In the genomic region with DNA sequence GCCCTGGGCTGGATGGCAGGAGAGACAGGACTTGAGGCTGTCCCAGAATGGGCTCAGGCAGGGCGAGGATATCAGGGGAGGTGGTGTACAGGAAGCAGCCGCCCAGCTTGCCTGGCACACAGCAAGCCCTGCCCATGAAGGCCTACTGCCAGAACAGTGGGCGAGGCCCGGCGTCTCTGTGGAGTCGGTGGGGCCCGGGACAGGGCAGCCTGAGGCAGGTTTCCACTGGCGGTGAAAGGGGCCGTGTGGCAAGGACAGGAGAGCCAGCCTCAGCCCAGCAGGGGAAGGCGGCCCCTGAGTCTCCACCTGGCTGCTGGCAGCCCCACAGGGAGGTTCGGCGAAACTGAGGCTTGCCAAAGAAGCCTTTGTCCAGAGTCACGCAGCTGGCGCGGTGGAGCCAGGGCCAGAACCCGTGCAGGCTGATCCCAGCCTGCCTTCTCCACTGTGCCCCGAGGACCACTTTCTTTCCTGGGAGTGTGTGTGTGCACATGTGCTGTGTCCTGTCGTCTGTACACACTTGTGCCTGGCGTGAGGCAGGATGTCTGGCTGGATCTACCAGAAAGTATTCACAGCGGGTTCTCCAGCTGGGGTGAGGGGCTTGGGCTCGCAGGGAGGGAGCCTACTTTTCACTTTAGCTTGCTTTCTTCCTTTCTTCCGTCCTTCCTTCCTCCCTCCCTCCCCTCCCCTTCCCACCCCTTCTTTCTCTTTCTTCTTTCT, we compare ENCODE assay signal across 8 cellular contexts. TPM values are rescaled to one million over a fixed set of nuclear protein-coding genes. Genes with fewer than 3 reads are reported as not detected.
DNase-seq lines count a peak whose midpoint lies in the region; ATAC-seq and TF ChIP-seq lines count a peak whose summit lies in the region.

No MANE protein-coding gene starts in this region.

- H3K56ac ChIP-seq in IMR-90 (ENCODE audit: extremely low read depth, insufficient read depth, low read length): peak overlapping the region; percentile 35; the same call in 1 of the 2 replicates

- H4K91ac ChIP-seq in IMR-90 (ENCODE audit: insufficient read depth, low read depth, low read length): peak overlapping the region; percentile 76

- H2AFZ ChIP-seq in IMR-90 (replicated peaks; ENCODE audit: low read length, poor library complexity): peak overlapping the region; percentile 96

- peaks cover 7 to 59% of the 10 kb centered on the region in 2 experiments for H3K79me1 ChIP-seq in IMR-90 (ENCODE audit: low read depth in 1 of 2, low read length in 2 of 2)

- peaks cover 4% of the 10 kb centered on the region for H3K36me3 Mint-ChIP-seq in CD4-positive, alpha-beta T cell (ENCODE audit: low read depth)
- H3K36me3 Mint-ChIP-seq in activated B cell treated with CpG ODN at 0.5 μM for 24 hours (ENCODE audit: low read depth): peaks cover 3% of the 10 kb centered on the region

- peak overlapping the region; percentile 91 for H2AK9ac ChIP-seq in IMR-90 (replicated peaks; ENCODE audit: low read depth, low read length, poor library complexity)

- H4K20me1 ChIP-seq in IMR-90 (ENCODE audit: insufficient read depth, low read length): peaks cover 31% of the 10 kb centered on the region

- H3K9me1 ChIP-seq in IMR-90 (ENCODE audit: insufficient read depth, low read length): peaks cover 13% of the 10 kb centered on the region; the same call in 1 of the 2 replicates

- peak overlapping the region; percentile 44 for H2BK120ac ChIP-seq in IMR-90 (ENCODE audit: low read depth, low read length)

- peaks cover 11% of the 10 kb centered on the region for H3K4me1 ChIP-seq in IMR-90 (ENCODE audit: control insufficient read depth, insufficient read depth, low read length)
- peaks cover 0 to 85% of the 10 kb centered on the region in 2 donors for H3K4me1 ChIP-seq in left lung

- H3K9ac ChIP-seq in IMR-90 (ENCODE audit: low read depth, low read length): peak overlapping the region; percentile 71

- intact Hi-C loops in CD4-positive, alpha-beta T cell (cut with DNase I, micrococcal nuclease): loop anchor here (1.0 to 5.0 kb wide), 3 partner anchors 34 to 1345 kb away; partner anchors contain the start of genes RTL6 (in 1 of the 2) and TTLL12 (in 1 of the 2)
- intact Hi-C loops in IMR-90 (cut with micrococcal nuclease): no loop called here
- intact Hi-C loops in activated B cell treated with CpG ODN at 0.5 μM for 24 hours (cut with micrococcal nuclease): loop anchor here (1.0 to 5.0 kb wide), 2 partner anchors 35 to 40 kb away; partner anchors contain the start of genes BIK and TTLL12
- intact Hi-C loops in left lung (cut with DNase I): no loop called here

- peak overlapping the region; percentile 83 for H3K27ac Mint-ChIP-seq in CD4-positive, alpha-beta T cell
- H3K27ac Mint-ChIP-seq in activated B cell treated with CpG ODN at 0.5 μM for 24 hours: peak overlapping the region; percentile 30

- TF ChIP-seq POLR2A in IMR-90 (IDR thresholded peaks at IDR 0.05; ENCODE audit: low read depth, low read length): no peak

- peak overlapping the region; percentile 78 for H4K5ac ChIP-seq in IMR-90 (ENCODE audit: low read depth, low read length)

- H3K18ac ChIP-seq in IMR-90 (ENCODE audit: low read depth, low read length): peak overlapping the region; percentile 62

- H2AK5ac ChIP-seq in IMR-90 (ENCODE audit: low read depth, low read length): peak overlapping the region; percentile 71

- H2BK20ac ChIP-seq in IMR-90 (ENCODE audit: low read depth, low read length): no peak overlapping the region; the same call in 1 of the 2 replicates

- peaks cover 2% of the 10 kb centered on the region; the same call in 1 of the 2 replicates for H3K36me3 ChIP-seq in IMR-90 (ENCODE audit: control insufficient read depth, insufficient read depth, low read length)
- peaks cover 0 to 18% of the 10 kb centered on the region in 2 donors for H3K36me3 ChIP-seq in left lung

- TF ChIP-seq RAD21 in IMR-90 (IDR thresholded peaks at IDR 0.05; ENCODE audit: low read length): no peak

- dilution Hi-C loops in IMR-90 (cut with HindIII; ENCODE audit: low sequenced_read_pairs, unreplicated experiment): no loop called here

- H3K4me3 ChIP-seq in IMR-90 (ENCODE audit: insufficient read depth, low read depth, low read length): peak overlapping the region; percentile 76
- peak overlapping the region; percentile 70 to 90 for H3K4me3 ChIP-seq in cardiac fibroblast (replicated peaks in 1 of 2; ENCODE audit: low read depth in 2 of 2, low read length in 2 of 2)
- peak overlapping the region; percentile 64 to 97 for H3K4me3 ChIP-seq in left lung

- CTCF ChIA-PET in CD4-positive, alpha-beta T cell (lab: Charles Lee): interaction anchor here (0.8 to 1.5 kb wide), 2 partner anchors 10 to 35 kb away, joined by 4 to 7 read pairs; partner anchors contain the start of gene TTLL12
- CTCF ChIA-PET in IMR-90 (lab: Yijun Ruan, JAX) (interaction anchor here (0.7 kb wide), 1 partner anchor 35 kb away, joined by 3 read pairs; no protein-coding TSS in a partner anchor), activated B cell treated with CpG ODN at 0.5 μM for 24 hours (lab: Charles Lee) (interaction anchor here (0.7 kb wide), 1 partner anchor 35 kb away, joined by 3 read pairs; no protein-coding TSS in a partner anchor)

- peak overlapping the region; percentile 61 for H2BK5ac ChIP-seq in IMR-90 (ENCODE audit: low read depth, low read length, poor library complexity, severe bottlenecking)

- no peaks in the 10 kb centered on the region for H3K27me3 Mint-ChIP-seq in CD4-positive, alpha-beta T cell
- H3K27me3 Mint-ChIP-seq in activated B cell treated with CpG ODN at 0.5 μM for 24 hours: no peaks in the 10 kb centered on the region

- ATAC-seq in CD4-positive, alpha-beta T cell (ENCODE audit: poor library complexity): peak; percentile 92
- peak; percentile 58 for ATAC-seq in IMR-90 (ENCODE audit: low read depth)
- peak; percentile 73 for ATAC-seq in activated B cell treated with CpG ODN at 0.5 μM for 24 hours (ENCODE audit: low read depth)
- ATAC-seq in left lung: peak; percentile 84
- ATAC-seq in HG03457 (IDR thresholded peaks at IDR 0.05; ENCODE audit: unreplicated experiment): no peak

- peak overlapping the region; percentile 56 for H3K27ac ChIP-seq in CD4-positive, alpha-beta T cell (ENCODE audit: low read depth, low read length)
- H3K27ac ChIP-seq in IMR-90 (ENCODE audit: insufficient read depth, low read length): peak overlapping the region; percentile 82
- peak overlapping the region; percentile 77 to 95 for H3K27ac ChIP-seq in left lung

- no peak overlapping the region for H2BK15ac ChIP-seq in IMR-90 (ENCODE audit: low read depth, low read length)

- peak overlapping the region; percentile 88 for H3K4me3 Mint-ChIP-seq in CD4-positive, alpha-beta T cell
- peak overlapping the region; percentile 89 for H3K4me3 Mint-ChIP-seq in activated B cell treated with CpG ODN at 0.5 μM for 24 hours

- peaks cover 28% of the 10 kb centered on the region for H3K4me1 Mint-ChIP-seq in CD4-positive, alpha-beta T cell (ENCODE audit: low read depth)
- H3K4me1 Mint-ChIP-seq in activated B cell treated with CpG ODN at 0.5 μM for 24 hours: peaks cover 42% of the 10 kb centered on the region

- TF ChIP-seq CTCF in CD4-positive, alpha-beta T cell (IDR thresholded peaks at IDR 0.05): no peak
- TF ChIP-seq CTCF in IMR-90 (conservative IDR thresholded peaks at IDR 0.05; ENCODE audit: low read depth, low read length) (no peak), activated B cell treated with CpG ODN at 0.5 μM for 24 hours (IDR thresholded peaks at IDR 0.05) (no peak), cardiac fibroblast (IDR thresholded peaks at IDR 0.05; ENCODE audit: low read depth, low read length) (no peak), left lung (IDR thresholded peaks at IDR 0.05) (no peak)

- no TSS peak for BruUV-seq in IMR-90 (replicated peaks; lab: Mats Ljungman, UMichigan)

- in situ Hi-C loops in IMR-90 (cut with MboI; ENCODE audit: low sequenced_read_pairs): no loop called here

- POLR2A ChIA-PET in CD4-positive, alpha-beta T cell (lab: Charles Lee): interaction anchor here (0.8 to 1.6 kb wide), 3 partner anchors 9 to 34 kb away, joined by 3 to 20 read pairs (median 9); partner anchors contain the start of genes MCAT and TTLL12
- POLR2A ChIA-PET in IMR-90 (lab: Charles Lee; ENCODE audit: unreplicated experiment): no interaction called here
- POLR2A ChIA-PET in activated B cell treated with CpG ODN at 0.5 μM for 24 hours (lab: Charles Lee): interaction anchor here (1.2 kb wide), 1 partner anchor 136 kb away, joined by 4 read pairs; no protein-coding TSS in a partner anchor

- no peaks in the 10 kb centered on the region for H3K9me3 Mint-ChIP-seq in CD4-positive, alpha-beta T cell
- H3K9me3 Mint-ChIP-seq in activated B cell treated with CpG ODN at 0.5 μM for 24 hours: no peaks in the 10 kb centered on the region

- peak overlapping the region; percentile 58 for H3K23ac ChIP-seq in IMR-90 (ENCODE audit: low read depth, low read length)

- no peaks in the 10 kb centered on the region for H3K27me3 ChIP-seq in CD4-positive, alpha-beta T cell (ENCODE audit: control insufficient read depth, insufficient read depth, low read length)
- H3K27me3 ChIP-seq in IMR-90 (ENCODE audit: control insufficient read depth, insufficient read depth, low read length) (no peaks in the 10 kb centered on the region), left lung (no peaks in the 10 kb centered on the region)

- peak overlapping the region; percentile 32 to 72 for H4K8ac ChIP-seq in IMR-90 (ENCODE audit: low read depth in 2 of 2, low read length in 2 of 2)

- peak; percentile 33 to 69 (median 57) for DNase-seq in CD4-positive, alpha-beta T cell
- DNase-seq in IMR-90: peak; percentile 22
- DNase-seq in activated B cell treated with CpG ODN at 0.5 μM for 24 hours: peak; percentile 51
- peak; percentile 38 to 69 for DNase-seq in cardiac fibroblast (ENCODE audit: low read depth in 2 of 2)
- DNase-seq in left lung: peak; percentile 80 to 94
- peak; percentile 66 for DNase-seq in stimulated activated CD4-positive, alpha-beta T cell treated with anti-CD3 and anti-CD28 coated beads, Interleukin-4, amount 100 ng/mL, for 24 hours
- no peak for DNase-seq in GM19238 (ENCODE audit: insufficient read length, low spot score)

- WGBS in IMR-90 (ENCODE audit: extremely low coverage in 2 of 2, insufficient read length in 1 of 2), 2 experiments: 40% methylated on average over 9 of the region's 22 CpGs; no CpG with 5 or more reads in 1 of the 2 experiments

- H3K4me2 ChIP-seq in IMR-90 (ENCODE audit: low read depth, low read length): peak overlapping the region; percentile 98

- peak overlapping the region; percentile 89 for H3K14ac ChIP-seq in IMR-90 (replicated peaks; ENCODE audit: low read depth, low read length)

- H3K4ac ChIP-seq in IMR-90 (ENCODE audit: low read depth, low read length): peak overlapping the region; percentile 84

- no peaks in the 10 kb centered on the region for H3K9me3 ChIP-seq in CD4-positive, alpha-beta T cell (ENCODE audit: control insufficient read depth, low read length)
- H3K9me3 ChIP-seq in IMR-90 (ENCODE audit: control insufficient read depth, insufficient read depth, low read length) (no peaks in the 10 kb centered on the region), left lung (no peaks in the 10 kb centered on the region)

RNA-seq across cellular contexts. Expression of gene TSPO, which starts 1.2 kb away (rescaled TPM):
- total RNA-seq in CD4-positive, alpha-beta T cell: 10 to 100 TPM; 43.8 to 45.6 TPM
- total RNA-seq in IMR-90 (2012; rRNA removed): 94.7 and 115 TPM in 2 replicates
- 297 and 401 TPM in 2 replicates for polyA plus RNA-seq in IMR-90 (2012; rRNA removed)
- polyA plus RNA-seq in IMR-90 (2012; cell fraction: cytosol; rRNA removed): 415 and 627 TPM in 2 replicates
- 93.4 and 268 TPM in 2 replicates for polyA plus RNA-seq in IMR-90 (2012; cell fraction: nucleus; rRNA removed; ENCODE audit: low replicate concordance)
- total RNA-seq in activated B cell treated with CpG ODN at 0.5 μM for 24 hours: 40.9 and 48.2 TPM in 2 replicates
- total RNA-seq in left lung: 100 to 1,000 TPM; 195 to 276 TPM

RNA-seq across cellular contexts. Expression of gene MCAT, which starts 9.3 kb away (rescaled TPM):
- 10 to 100 TPM; 16.1 to 18.0 TPM for total RNA-seq in CD4-positive, alpha-beta T cell
- 7.3 and 8.3 TPM in 2 replicates for total RNA-seq in IMR-90 (2012; rRNA removed)
- 19.7 and 21.2 TPM in 2 replicates for polyA plus RNA-seq in IMR-90 (2012; rRNA removed)
- 25.4 and 27.1 TPM in 2 replicates for polyA plus RNA-seq in IMR-90 (2012; cell fraction: cytosol; rRNA removed)
- polyA plus RNA-seq in IMR-90 (2012; cell fraction: nucleus; rRNA removed; ENCODE audit: low replicate concordance): 11.1 and 16.6 TPM in 2 replicates
- total RNA-seq in activated B cell treated with CpG ODN at 0.5 μM for 24 hours: 12.7 and 13.2 TPM in 2 replicates
- 10 to 100 TPM; 15.0 to 16.6 TPM for total RNA-seq in left lung

RNA-seq across cellular contexts. Expression of gene TTLL12, which starts 34.4 kb away (rescaled TPM):
- total RNA-seq in CD4-positive, alpha-beta T cell: 1 to 10 TPM; 5.0 to 6.6 TPM
- total RNA-seq in IMR-90 (2012; rRNA removed) (26.7 and 30.1 TPM in 2 replicates), activated B cell treated with CpG ODN at 0.5 μM for 24 hours (30.0 and 31.5 TPM in 2 replicates), left lung (10 to 100 TPM; 26.4 to 42.1 TPM)
- 20.9 and 21.8 TPM in 2 replicates for polyA plus RNA-seq in IMR-90 (2012; rRNA removed)
- 13.3 and 15.5 TPM in 2 replicates for polyA plus RNA-seq in IMR-90 (2012; cell fraction: cytosol; rRNA removed)
- 7.9 and 17.5 TPM in 2 replicates for polyA plus RNA-seq in IMR-90 (2012; cell fraction: nucleus; rRNA removed; ENCODE audit: low replicate concordance)

RNA-seq across cellular contexts. Expression of gene BIK, which starts 42.0 kb away (rescaled TPM):
- total RNA-seq in CD4-positive, alpha-beta T cell: 1 to 10 TPM; 1.6 to 2.1 TPM
- total RNA-seq in IMR-90 (2012; rRNA removed) (0.18 and 0.28 TPM in 2 replicates), activated B cell treated with CpG ODN at 0.5 μM for 24 hours (2.6 TPM in 2 replicates), left lung (1 to 10 TPM; 2.0 to 3.1 TPM)
- polyA plus RNA-seq in IMR-90 (2012; rRNA removed): 0.19 TPM in 1 of 2 replicates, not detected in the other
- polyA plus RNA-seq in IMR-90 (2012; cell fraction: cytosol; rRNA removed): 0.21 and 0.22 TPM in 2 replicates
- 0.14 TPM in 1 of 2 replicates, not detected in the other for polyA plus RNA-seq in IMR-90 (2012; cell fraction: nucleus; rRNA removed; ENCODE audit: low replicate concordance)

Comparison
In these comparisons a context has a peak if more than half of its experiments do, and no peak if none do; other contexts are left out.
1. intact Hi-C loops: an anchor here in CD4-positive, alpha-beta T cell (1.0 to 5.0 kb wide) and activated B cell treated with CpG ODN at 0.5 μM for 24 hours (1.0 to 5.0 kb wide); none called in IMR-90 and left lung.